In the genomic region with DNA sequence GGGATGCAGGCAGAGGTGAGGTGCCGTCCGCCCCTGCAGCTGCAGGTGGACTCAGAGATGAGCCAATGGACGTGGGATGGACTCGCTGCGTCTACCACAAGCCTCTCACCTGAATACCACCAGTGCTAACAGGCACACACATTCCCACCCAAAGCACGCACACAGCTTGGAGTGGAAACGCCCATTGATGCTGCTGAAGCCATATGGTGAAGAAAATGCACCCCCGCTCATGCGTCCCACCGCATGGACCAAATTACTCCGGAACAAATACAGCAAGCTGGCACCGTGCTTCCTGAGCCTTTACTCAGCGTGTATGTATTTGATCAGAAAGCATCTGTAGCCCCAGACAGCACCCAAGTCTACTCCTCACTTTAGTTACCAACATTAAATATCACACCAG, we compare ENCODE assay signal across 20 cellular contexts. TPM values are rescaled to one million over a fixed set of nuclear protein-coding genes. Genes with fewer than 3 reads are reported as not detected.
DNase-seq lines count a peak whose midpoint lies in the region; ATAC-seq and TF ChIP-seq lines count a peak whose summit lies in the region.
"Had no signal": no experiment of that assay in that cellular context is flagged by ENCODE, and none has a peak within 500 bp of the region (broad histone marks: within the 10 kb centered on the region; RNA-seq: fewer than 3 reads in every experiment).

No MANE protein-coding gene starts in this region.

- peaks cover 4 to 18% of the 10 kb centered on the region in 2 donors for H3K9me3 Mint-ChIP-seq in stimulated activated naive CD8-positive, alpha-beta T cell treated with anti-CD3 and anti-CD28 coated beads, Interleukin-15, amount 100 ng/mL, for 72 hours

- ATAC-seq in stimulated activated naive CD8-positive, alpha-beta T cell treated with anti-CD3 and anti-CD28 coated beads, Interleukin-15, amount 100 ng/mL, for 72 hours: no peak
- ATAC-seq: GM23338, HCT116 had no signal

- intact Hi-C loops in esophagus muscularis mucosa (cut with DNase I): no loop called here

- H3K4me3 ChIP-seq in esophagus muscularis mucosa: no peak overlapping the region
- H3K4me3 ChIP-seq: GM23338 had no signal

- no peak overlapping the region for H3K4me3 Mint-ChIP-seq in stimulated activated naive CD8-positive, alpha-beta T cell treated with anti-CD3 and anti-CD28 coated beads, Interleukin-15, amount 100 ng/mL, for 72 hours
- H3K4me3 Mint-ChIP-seq: CD4-positive, CD25-positive, alpha-beta regulatory T cell; CD8-positive, alpha-beta memory T cell; GM23338 had no signal

- 83% methylated on average over 13 of the region's 13 CpGs for WGBS in esophagus muscularis mucosa

- DNase-seq in NCI-H1694 (lab: John Stamatoyannopoulos, UW) (peak; percentile 89), NCI-H2171 treated with DMSO at 0.1 percent for 48 hours (lab: John Stamatoyannopoulos, UW) (peak; percentile 92), esophagus muscularis mucosa (ENCODE audit: extremely low spot score) (peak; percentile 81), occipital lobe (lab: John Stamatoyannopoulos, UW) (peak; percentile 28), MV-4-11 (lab: John Stamatoyannopoulos, UW) (no peak), GF-D8 (lab: John Stamatoyannopoulos, UW) (no peak), NCI-H2227 treated with DMSO at 0.1 percent for 48 hours (lab: John Stamatoyannopoulos, UW) (no peak)
- DNase-seq in stimulated activated naive CD8-positive, alpha-beta T cell treated with anti-CD3 and anti-CD28 coated beads, Interleukin-15, amount 100 ng/mL, for 72 hours: no peak
- DNase-seq: BE2C; C1 segment of cervical spinal cord; CD4-positive, CD25-positive, alpha-beta regulatory T cell; CD8-positive, alpha-beta memory T cell; COR-L47; DMS153; DMS79; GDM1; H7; IMR-90 had no signal

- no peak for TF ChIP-seq POLR2A in esophagus muscularis mucosa (IDR thresholded peaks at IDR 0.05; ENCODE audit: low read depth)

- H3K27me3 Mint-ChIP-seq in stimulated activated naive CD8-positive, alpha-beta T cell treated with anti-CD3 and anti-CD28 coated beads, Interleukin-15, amount 100 ng/mL, for 72 hours: no peaks in the 10 kb centered on the region
- H3K27me3 Mint-ChIP-seq: CD4-positive, CD25-positive, alpha-beta regulatory T cell had no signal

- no peaks in the 10 kb centered on the region for H3K4me1 ChIP-seq in esophagus muscularis mucosa
- H3K4me1 ChIP-seq: BE2C had no signal

- no peak overlapping the region for H3K27ac ChIP-seq in esophagus muscularis mucosa (replicated peaks in 1 of 4)

- peaks cover 18% of the 10 kb centered on the region for H3K4me1 Mint-ChIP-seq in stimulated activated naive CD8-positive, alpha-beta T cell treated with anti-CD3 and anti-CD28 coated beads, Interleukin-15, amount 100 ng/mL, for 72 hours
- H3K4me1 Mint-ChIP-seq: GM23338 had no signal

- H3K27ac Mint-ChIP-seq in stimulated activated naive CD8-positive, alpha-beta T cell treated with anti-CD3 and anti-CD28 coated beads, Interleukin-15, amount 100 ng/mL, for 72 hours: no peak overlapping the region
- H3K27ac Mint-ChIP-seq: CD4-positive, CD25-positive, alpha-beta regulatory T cell; CD8-positive, alpha-beta memory T cell; GM23338 had no signal

- peaks cover 0 to 17% (median 12%) of the 10 kb centered on the region in 4 donors for H3K9me3 ChIP-seq in esophagus muscularis mucosa
- H3K9me3 ChIP-seq: BE2C had no signal

- H3K27me3 ChIP-seq in esophagus muscularis mucosa: peaks cover 0 to 5% (median 0%) of the 10 kb centered on the region in 4 donors
- H3K27me3 ChIP-seq: BE2C had no signal

- no peak for TF ChIP-seq EP300 in esophagus muscularis mucosa (IDR thresholded peaks at IDR 0.05)

- no peak for TF ChIP-seq CTCF in esophagus muscularis mucosa (IDR thresholded peaks at IDR 0.05)

- no peaks in the 10 kb centered on the region for H3K36me3 ChIP-seq in esophagus muscularis mucosa
- H3K36me3 ChIP-seq: BE2C had no signal

RNA-seq across cellular contexts. Expression of gene SYNDIG1, which starts 58.4 kb away (rescaled TPM):
- not detected for total RNA-seq in esophagus muscularis mucosa
- total RNA-seq in occipital lobe: 32.6 TPM
- total RNA-seq: CD4-positive, CD25-positive, alpha-beta regulatory T cell; CD8-positive, alpha-beta memory T cell; IMR-90 had no signal

Comparison
In these comparisons a context has a peak if more than half of its experiments do, and no peak if none do; other contexts are left out.
1. DNase-seq: peak in NCI-H1694 (single experiment), NCI-H2171 treated with DMSO at 0.1 percent for 48 hours (single experiment), esophagus muscularis mucosa (single experiment) and occipital lobe (single experiment); none in MV-4-11 (single experiment), GF-D8 (single experiment), NCI-H2227 treated with DMSO at 0.1 percent for 48 hours (single experiment) and stimulated activated naive CD8-positive, alpha-beta T cell treated with anti-CD3 and anti-CD28 coated beads, Interleukin-15, amount 100 ng/mL, for 72 hours (0 of 2).
2. RNA of gene SYNDIG1, which starts 58.4 kb away (total RNA-seq): 32.6 TPM in occipital lobe (single experiment); not detected in esophagus muscularis mucosa; every median in the first group is over 10 times any median in the second.